12 cellular contexts compared by ENCODE assay signal in the genomic region with DNA sequence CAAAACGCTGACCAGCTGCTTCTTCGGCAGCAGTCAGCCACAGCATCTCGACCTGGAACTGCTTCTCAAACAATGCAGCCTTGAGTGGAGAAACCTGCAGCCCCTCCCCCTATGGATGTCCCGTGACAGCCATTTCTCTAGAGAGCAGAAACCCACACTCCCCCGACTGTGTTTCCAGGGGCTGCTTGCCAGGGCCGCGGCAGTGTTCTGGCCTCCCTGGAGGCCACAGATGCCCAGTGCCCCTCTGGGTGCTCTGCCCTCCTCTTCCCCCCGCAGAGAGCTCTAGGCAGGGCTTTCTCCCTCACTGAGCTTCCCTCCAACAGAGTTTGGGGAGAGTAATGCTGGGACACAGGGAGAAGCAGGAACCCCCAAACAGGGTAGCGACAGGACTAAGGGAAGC.
DNase-seq lines count a peak whose midpoint lies in the region; ATAC-seq and TF ChIP-seq lines count a peak whose summit lies in the region.
"Had no signal": no experiment of that assay in that cellular context is flagged by ENCODE, and none has a peak within 500 bp of the region (broad histone marks: within the 10 kb centered on the region; RNA-seq: fewer than 3 reads in every experiment).

No MANE protein-coding gene starts in this region.

- DNase-seq in cardiac septum (ENCODE audit: low spot score), result peak; percentile 62
- DNase-seq in heart left ventricle, result no peak
- peak; percentile 25 for DNase-seq in H9
- no peak for DNase-seq in neural progenitor cell (ENCODE audit: low spot score)
- no peak for DNase-seq in erythroblast (lab: John Stamatoyannopoulos, UW)
- DNase-seq: CD4-positive, CD25-positive, alpha-beta regulatory T cell; DMS79; GOT3 had no signal

- H4K20me1 ChIP-seq in H9 (ENCODE audit: control insufficient read depth, insufficient read depth, insufficient read length) (no peaks in the 10 kb centered on the region), neural progenitor cell (ENCODE audit: low read depth) (no peaks in the 10 kb centered on the region)

- TF ChIP-seq POLR2A in heart left ventricle (IDR thresholded peaks at IDR 0.05), result no peak
- TF ChIP-seq POLR2A in erythroblast (IDR thresholded peaks at IDR 0.05; ENCODE audit: low read length), result no peak

- H3K27ac ChIP-seq in heart left ventricle, result no peak overlapping the region
- no peak overlapping the region for H3K27ac ChIP-seq in H9 (ENCODE audit: insufficient read length, low read depth, low read length)
- H3K27ac ChIP-seq in neural progenitor cell, result no peak overlapping the region
- H3K27ac ChIP-seq: A549 had no signal

- H3F3A ChIP-seq in neural progenitor cell (ENCODE audit: low read depth), result no peaks in the 10 kb centered on the region

- H3K18ac ChIP-seq in H9 (ENCODE audit: insufficient read length, low read depth, low read length), result no peak overlapping the region

- H3K27me3 Mint-ChIP-seq in H9 (ENCODE audit: low read depth), result no peaks in the 10 kb centered on the region; the same call in 1 of the 2 replicates
- H3K27me3 Mint-ChIP-seq in neural progenitor cell (ENCODE audit: insufficient read depth, low read depth), result no peaks in the 10 kb centered on the region

- H3K79me1 ChIP-seq in H9 (ENCODE audit: insufficient read depth, low read depth, low read length, poor library complexity, severe bottlenecking), result no peaks in the 10 kb centered on the region

- H3K56ac ChIP-seq in H9 (ENCODE audit: insufficient read length, low read depth, low read length), result no peak overlapping the region

- H4K91ac ChIP-seq in H9 (ENCODE audit: insufficient read length, low read depth, low read length), result no peak overlapping the region

- no peak overlapping the region for H2BK12ac ChIP-seq in H9 (ENCODE audit: insufficient read length, low read depth, low read length)

- H3K4me2 ChIP-seq in H9 (ENCODE audit: insufficient read depth, insufficient read length, low read length), result no peak overlapping the region
- H3K4me2 ChIP-seq in neural progenitor cell, result no peak overlapping the region
- H3K4me2 ChIP-seq: A549 had no signal

- peaks cover 0 to 4% of the 10 kb centered on the region in 2 experiments; a peak in 1 of 5 replicates for H3K9me3 Mint-ChIP-seq in H9
- H3K9me3 Mint-ChIP-seq in neural progenitor cell, result peaks cover 4% of the 10 kb centered on the region

- H3K9ac ChIP-seq in H9 (ENCODE audit: extremely low read depth, insufficient read length, low read length) (no peak overlapping the region), neural progenitor cell (no peak overlapping the region)

- H3K27ac Mint-ChIP-seq in H9, result no peak overlapping the region
- no peak overlapping the region for H3K27ac Mint-ChIP-seq in neural progenitor cell
- H3K27ac Mint-ChIP-seq: CD4-positive, CD25-positive, alpha-beta regulatory T cell had no signal

- 68 to 89% (median 77%) methylated on average over 4 to 9 of the region's 9 CpGs for WGBS in heart left ventricle, 4 donors
- no CpG with 5 or more reads among the region's 9 CpGs for WGBS in H9 (ENCODE audit: extremely low coverage, insufficient read length, low lambda C conversion rate)

- no peak for TF ChIP-seq CTCF in heart left ventricle (IDR thresholded peaks at IDR 0.05)
- TF ChIP-seq CTCF in H9 (conservative IDR thresholded peaks at IDR 0.05), result no peak
- TF ChIP-seq CTCF in neural progenitor cell (IDR thresholded peaks at IDR 0.05), result no peak

- H2AFZ ChIP-seq in H9 (ENCODE audit: low read length) (no peak overlapping the region), neural progenitor cell (replicated peaks) (peak overlapping the region; percentile 17)

- H3K4me3 Mint-ChIP-seq in H9 (no peak overlapping the region), neural progenitor cell (no peak overlapping the region)
- H3K4me3 Mint-ChIP-seq: CD4-positive, CD25-positive, alpha-beta regulatory T cell had no signal

- no peak overlapping the region for H2BK120ac ChIP-seq in H9 (ENCODE audit: low read depth, low read length, poor library complexity, severe bottlenecking)

- H2BK5ac ChIP-seq in H9 (ENCODE audit: insufficient read length, low read length), result no peak overlapping the region

- H3K36me3 ChIP-seq in heart left ventricle (no peaks in the 10 kb centered on the region), neural progenitor cell (no peaks in the 10 kb centered on the region)
- H3K36me3 ChIP-seq: HAP-1 had no signal

- intact Hi-C loops in cardiac septum (cut with DNase I) (no loop called here), heart left ventricle (cut with DNase I) (no loop called here)

- H3K4me1 ChIP-seq in heart left ventricle, result no peaks in the 10 kb centered on the region
- H3K4me1 ChIP-seq in H9 (ENCODE audit: insufficient read depth, low read length), result no peaks in the 10 kb centered on the region; the same call in 1 of the 2 replicates
- H3K4me1 ChIP-seq in neural progenitor cell, result no peaks in the 10 kb centered on the region
- H3K4me1 ChIP-seq: A549, HAP-1 had no signal

- H3K36me3 Mint-ChIP-seq in H9 (ENCODE audit: insufficient read depth in 1 of 3, low read depth in 3 of 3) (peaks cover 0 to 8% (median 7%) of the 10 kb centered on the region in 3 experiments; a peak in 4 of 7 replicates), neural progenitor cell (peaks cover 2% of the 10 kb centered on the region)
- H3K36me3 Mint-ChIP-seq: CD4-positive, CD25-positive, alpha-beta regulatory T cell had no signal

- peaks cover 0 to 11% (median 0%) of the 10 kb centered on the region in 12 donors for H3K9me3 ChIP-seq in heart left ventricle
- no peaks in the 10 kb centered on the region for H3K9me3 ChIP-seq in H9 (ENCODE audit: control insufficient read depth, low read depth, low read length)
- no peaks in the 10 kb centered on the region for H3K9me3 ChIP-seq in neural progenitor cell (ENCODE audit: low read depth)
- H3K9me3 ChIP-seq: HAP-1 had no signal

- no peaks in the 10 kb centered on the region for H3K79me2 ChIP-seq in H9 (ENCODE audit: insufficient read depth, low read length)
- H3K79me2 ChIP-seq in neural progenitor cell (ENCODE audit: low read depth), result no peaks in the 10 kb centered on the region

- H2BK15ac ChIP-seq in H9 (ENCODE audit: low read depth, low read length), result 0 out of 2 replicates have a peak overlapping the region, but pooled peaks have one; percentile 89

- no peak overlapping the region for H2AK5ac ChIP-seq in H9 (ENCODE audit: insufficient read length, low read length)

- H4K8ac ChIP-seq in H9 (replicated peaks; ENCODE audit: insufficient read length, low read depth, low read length), result no peak overlapping the region

- peaks cover 0 to 7% (median 0%) of the 10 kb centered on the region in 9 donors for H3K27me3 ChIP-seq in heart left ventricle
- H3K27me3 ChIP-seq in H9 (ENCODE audit: insufficient read depth, low read length), result no peaks in the 10 kb centered on the region
- H3K27me3 ChIP-seq in neural progenitor cell, result no peaks in the 10 kb centered on the region

- no peaks in the 10 kb centered on the region for H3K23me2 ChIP-seq in H9 (ENCODE audit: insufficient read length, low read depth, low read length, poor library complexity, severe bottlenecking)

- H2BK20ac ChIP-seq in H9 (ENCODE audit: low read depth, low read length, poor library complexity, severe bottlenecking), result no peak overlapping the region

- no peak overlapping the region for H4K5ac ChIP-seq in H9 (ENCODE audit: insufficient read length, low read depth, low read length)

- no peak overlapping the region for H3K14ac ChIP-seq in H9 (ENCODE audit: insufficient read depth, low read length)

- H3T11ph ChIP-seq in H9 (ENCODE audit: low read length), result no peak overlapping the region

- no peaks in the 10 kb centered on the region for H3K4me1 Mint-ChIP-seq in H9
- no peaks in the 10 kb centered on the region for H3K4me1 Mint-ChIP-seq in neural progenitor cell

- no peak overlapping the region for H3K4ac ChIP-seq in H9 (ENCODE audit: low read depth, low read length)

- no peak overlapping the region for H3K23ac ChIP-seq in H9 (ENCODE audit: insufficient read length, low read depth, low read length)

- ATAC-seq in heart left ventricle (no peak), GM19023 (IDR thresholded peaks at IDR 0.05; ENCODE audit: unreplicated experiment) (no peak)
- ATAC-seq: A549, HepG2 had no signal

- H3K4me3 ChIP-seq in heart left ventricle (no peak overlapping the region), neural progenitor cell (no peak overlapping the region)
- H3K4me3 ChIP-seq: A549, HAP-1 had no signal

Comparison
In these comparisons a context has a peak if more than half of its experiments do, and no peak if none do; other contexts are left out.
1. DNase-seq: peak in cardiac septum (single experiment) and H9 (single experiment); none in heart left ventricle (0 of 5), neural progenitor cell (single experiment) and erythroblast (0 of 2).